Comparison of ENCODE assay signal across 10 cellular contexts in the genomic region with DNA sequence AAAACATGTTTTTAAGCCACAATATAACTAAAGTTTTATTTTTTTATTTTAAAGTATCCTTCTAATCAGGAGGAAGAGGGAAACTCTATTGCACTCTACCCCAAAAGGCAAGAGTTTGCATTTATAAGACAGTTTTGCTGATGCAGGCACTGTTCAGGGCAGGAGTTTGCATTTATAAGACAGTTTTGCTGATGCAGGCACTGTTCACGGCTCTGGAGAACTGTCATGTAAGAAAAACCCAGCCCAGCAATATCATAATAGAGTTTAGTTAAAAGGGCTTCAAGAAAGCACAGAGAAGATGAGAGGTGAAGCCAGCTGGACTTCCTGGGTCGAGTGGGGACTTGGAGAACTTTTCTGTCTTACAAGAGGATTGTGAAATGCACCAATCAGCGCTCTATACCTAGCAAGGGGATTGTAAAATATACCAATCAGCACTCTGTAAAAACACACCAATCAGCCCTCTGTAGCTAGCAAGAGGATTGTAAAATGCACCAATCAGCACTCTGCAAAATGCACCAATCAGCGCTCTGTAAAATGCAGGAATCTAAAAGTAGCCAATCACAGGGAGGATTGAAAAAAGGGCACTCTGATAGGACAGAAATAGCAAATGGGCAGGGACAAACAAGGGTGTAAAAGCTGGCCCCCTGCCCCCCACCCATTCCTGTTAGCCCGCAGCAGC. TPM values are rescaled to one million over a fixed set of nuclear protein-coding genes. Genes with fewer than 3 reads are reported as not detected.
DNase-seq lines count a peak whose midpoint lies in the region; ATAC-seq and TF ChIP-seq lines count a peak whose summit lies in the region.
"Had no signal": no experiment of that assay in that cellular context is flagged by ENCODE, and none has a peak within 500 bp of the region (broad histone marks: within the 10 kb centered on the region; RNA-seq: fewer than 3 reads in every experiment).

No MANE protein-coding gene starts in this region.

- no peaks in the 10 kb centered on the region for H3K36me3 ChIP-seq in Karpas-422 (ENCODE audit: insufficient read depth, low read length)
- no peaks in the 10 kb centered on the region for H3K36me3 ChIP-seq in upper lobe of right lung

- H3K9me2 ChIP-seq in Karpas-422 (replicated peaks; ENCODE audit: insufficient read depth, low read length), result no peaks in the 10 kb centered on the region

- H3K4me1 ChIP-seq in Karpas-422 (ENCODE audit: low read length) (peaks cover 24% of the 10 kb centered on the region), upper lobe of right lung (peaks cover 5% of the 10 kb centered on the region)

- H3K27me3 Mint-ChIP-seq in activated T-helper 2 cell treated with anti-CD3 and anti-CD28 coated beads, Interferon-gamma antibody, Interleukin-2, Interleukin-4, amounts not matched to agents 10 μg/mL and 5 μg/mL and 100 μg/mL, durations not matched to agents 14 hours and 24 hours and 36 hours (ENCODE audit: low read depth), result no peaks in the 10 kb centered on the region
- peaks cover 3% of the 10 kb centered on the region for H3K27me3 Mint-ChIP-seq in neural crest cell (ENCODE audit: low read depth)

- peaks cover 41% of the 10 kb centered on the region for H3K4me1 Mint-ChIP-seq in activated T-helper 2 cell treated with anti-CD3 and anti-CD28 coated beads, Interferon-gamma antibody, Interleukin-2, Interleukin-4, amounts not matched to agents 10 μg/mL and 5 μg/mL and 100 μg/mL, durations not matched to agents 14 hours and 24 hours and 36 hours (ENCODE audit: low read depth)
- peaks cover 40% of the 10 kb centered on the region for H3K4me1 Mint-ChIP-seq in neural crest cell

- H3K9me3 Mint-ChIP-seq in activated T-helper 2 cell treated with anti-CD3 and anti-CD28 coated beads, Interferon-gamma antibody, Interleukin-2, Interleukin-4, amounts not matched to agents 10 μg/mL and 5 μg/mL and 100 μg/mL, durations not matched to agents 14 hours and 24 hours and 36 hours, result peaks cover 5% of the 10 kb centered on the region
- H3K9me3 Mint-ChIP-seq in neural crest cell, result peaks cover 3% of the 10 kb centered on the region

- no peaks in the 10 kb centered on the region for H3K27me3 ChIP-seq in Karpas-422 (ENCODE audit: low read length)
- H3K27me3 ChIP-seq in upper lobe of right lung, result no peaks in the 10 kb centered on the region

- H3K79me2 ChIP-seq in Karpas-422 (ENCODE audit: low read length), result peaks cover 35% of the 10 kb centered on the region

- DNase-seq in NCI-H1092 (lab: John Stamatoyannopoulos, UW), result peak; percentile 11
- DNase-seq in NCI-H1092 treated with DMSO at 0.1 percent for 48 hours (lab: John Stamatoyannopoulos, UW), result no peak
- DNase-seq in Karpas-422, result peak; percentile 65
- peak; percentile 20 for DNase-seq in activated T-helper 2 cell treated with anti-CD3 and anti-CD28 coated beads, Interferon-gamma antibody, Interleukin-2, Interleukin-4, amounts not matched to agents 10 μg/mL and 5 μg/mL and 100 μg/mL, durations not matched to agents 14 hours and 24 hours and 36 hours (ENCODE audit: low spot score)
- DNase-seq in neural crest cell (ENCODE audit: low read depth, low spot score), result no peak
- DNase-seq in upper lobe of right lung, result no peak
- no peak for DNase-seq in HPDE6-E6E7 (ENCODE audit: extremely low spot score)
- no peak for DNase-seq in NCI-H1694 (lab: John Stamatoyannopoulos, UW)
- DNase-seq: kidney glomerular epithelial cell, NCI-H510A had no signal

- H3K4me3 Mint-ChIP-seq in activated T-helper 2 cell treated with anti-CD3 and anti-CD28 coated beads, Interferon-gamma antibody, Interleukin-2, Interleukin-4, amounts not matched to agents 10 μg/mL and 5 μg/mL and 100 μg/mL, durations not matched to agents 14 hours and 24 hours and 36 hours (ENCODE audit: low read depth), result peak overlapping the region; percentile 65
- H3K4me3 Mint-ChIP-seq in neural crest cell, result peak overlapping the region; percentile 99

- H3K4me2 ChIP-seq in Karpas-422 (ENCODE audit: low read depth, low read length, poor library complexity, severe bottlenecking), result no peak overlapping the region

- H3K27ac Mint-ChIP-seq in activated T-helper 2 cell treated with anti-CD3 and anti-CD28 coated beads, Interferon-gamma antibody, Interleukin-2, Interleukin-4, amounts not matched to agents 10 μg/mL and 5 μg/mL and 100 μg/mL, durations not matched to agents 14 hours and 24 hours and 36 hours, result no peak overlapping the region
- no peak overlapping the region for H3K27ac Mint-ChIP-seq in neural crest cell (ENCODE audit: unreplicated experiment)

- no peak overlapping the region for H3K9ac ChIP-seq in Karpas-422 (ENCODE audit: low read length)

- intact Hi-C loops in activated T-helper 2 cell treated with anti-CD3 and anti-CD28 coated beads, Interferon-gamma antibody, Interleukin-2, Interleukin-4, amounts not matched to agents 10 μg/mL and 5 μg/mL and 100 μg/mL, durations not matched to agents 14 hours and 24 hours and 36 hours (cut with micrococcal nuclease), result no loop called here
- intact Hi-C loops in upper lobe of right lung (cut with DNase I), result no loop called here

- H3K36me3 Mint-ChIP-seq in activated T-helper 2 cell treated with anti-CD3 and anti-CD28 coated beads, Interferon-gamma antibody, Interleukin-2, Interleukin-4, amounts not matched to agents 10 μg/mL and 5 μg/mL and 100 μg/mL, durations not matched to agents 14 hours and 24 hours and 36 hours (ENCODE audit: low read depth), result peaks cover 16% of the 10 kb centered on the region
- peaks cover 2% of the 10 kb centered on the region for H3K36me3 Mint-ChIP-seq in neural crest cell (ENCODE audit: low read depth)

- no peak overlapping the region for H2AFZ ChIP-seq in Karpas-422 (ENCODE audit: low read length)

- no peak overlapping the region for H3K4me3 ChIP-seq in Karpas-422 (ENCODE audit: low read length)
- H3K4me3 ChIP-seq in upper lobe of right lung, result no peak overlapping the region

- 0 out of 2 replicates have a peak, but pooled peaks cover 3% of the 10 kb centered on the region for H4K20me1 ChIP-seq in Karpas-422 (ENCODE audit: insufficient read depth, low read depth, low read length)

- TF ChIP-seq CTCF in neural crest cell (conservative IDR thresholded peaks at IDR 0.05), result no peak
- no peak for TF ChIP-seq CTCF in upper lobe of right lung (IDR thresholded peaks at IDR 0.05)

- no peak for ATAC-seq in upper lobe of right lung

- H3K27ac ChIP-seq in Karpas-422 (ENCODE audit: low read length), result no peak overlapping the region
- H3K27ac ChIP-seq in upper lobe of right lung, result no peak overlapping the region

- H3K9me3 ChIP-seq in Karpas-422 (ENCODE audit: low read length), result peaks cover 5% of the 10 kb centered on the region; the same call in 1 of the 2 replicates
- no peaks in the 10 kb centered on the region for H3K9me3 ChIP-seq in upper lobe of right lung

RNA-seq across cellular contexts. Expression of a gene that starts 1.6 kb away (rescaled TPM):
- 32.5 TPM in 2 replicates for total RNA-seq in Karpas-422 (2014; rRNA removed; shearing (Covaris generic); ENCODE audit: low replicate concordance)
- 64.5 TPM in 2 replicates for total RNA-seq in activated T-helper 2 cell treated with anti-CD3 and anti-CD28 coated beads, Interferon-gamma antibody, Interleukin-2, Interleukin-4, amounts not matched to agents 10 μg/mL and 5 μg/mL and 100 μg/mL, durations not matched to agents 14 hours and 24 hours and 36 hours
- total RNA-seq in neural crest cell (210 and 216 TPM in 2 replicates), upper lobe of right lung (34.0 TPM)

RNA-seq across cellular contexts. Expression of a gene that starts 4.7 kb away (rescaled TPM):
- total RNA-seq in Karpas-422 (2014; rRNA removed; shearing (Covaris generic); ENCODE audit: low replicate concordance), result 14.6 and 16.4 TPM in 2 replicates
- 28.4 and 29.8 TPM in 2 replicates for total RNA-seq in activated T-helper 2 cell treated with anti-CD3 and anti-CD28 coated beads, Interferon-gamma antibody, Interleukin-2, Interleukin-4, amounts not matched to agents 10 μg/mL and 5 μg/mL and 100 μg/mL, durations not matched to agents 14 hours and 24 hours and 36 hours
- 22.6 and 25.8 TPM in 2 replicates for total RNA-seq in neural crest cell
- 20.8 TPM for total RNA-seq in upper lobe of right lung

RNA-seq across cellular contexts. Expression of a gene that starts 54.7 kb away (rescaled TPM):
- total RNA-seq in Karpas-422 (2014; rRNA removed; shearing (Covaris generic); ENCODE audit: low replicate concordance), result 48.7 and 52.7 TPM in 2 replicates
- total RNA-seq in activated T-helper 2 cell treated with anti-CD3 and anti-CD28 coated beads, Interferon-gamma antibody, Interleukin-2, Interleukin-4, amounts not matched to agents 10 μg/mL and 5 μg/mL and 100 μg/mL, durations not matched to agents 14 hours and 24 hours and 36 hours, result 66.2 and 71.3 TPM in 2 replicates
- total RNA-seq in neural crest cell, result 121 and 131 TPM in 2 replicates
- 201 TPM for total RNA-seq in upper lobe of right lung

Comparison
In these comparisons a context has a peak if more than half of its experiments do, and no peak if none do; other contexts are left out.
1. DNase-seq: peak in NCI-H1092 (single experiment), Karpas-422 (single experiment) and activated T-helper 2 cell treated with anti-CD3 and anti-CD28 coated beads, Interferon-gamma antibody, Interleukin-2, Interleukin-4, amounts not matched to agents 10 μg/mL and 5 μg/mL and 100 μg/mL, durations not matched to agents 14 hours and 24 hours and 36 hours (single experiment); none in NCI-H1092 treated with DMSO at 0.1 percent for 48 hours (single experiment), neural crest cell (single experiment), upper lobe of right lung (single experiment), HPDE6-E6E7 (single experiment) and NCI-H1694 (single experiment).